Comparison of ENCODE assay signal across 18 cellular contexts in genomic region chr3:70298385-70298784, GRCh38. TPM values are rescaled to one million over a fixed set of nuclear protein-coding genes. Genes with fewer than 3 reads are reported as not detected.
DNase-seq lines count a peak whose midpoint lies in the region; ATAC-seq and TF ChIP-seq lines count a peak whose summit lies in the region.
"Had no signal": no experiment of that assay in that cellular context is flagged by ENCODE, and none has a peak within 500 bp of the region (broad histone marks: within the 10 kb centered on the region; RNA-seq: fewer than 3 reads in every experiment).

No MANE protein-coding gene starts in this region.

- no peaks in the 10 kb centered on the region for H3F3A ChIP-seq in PC-3 (ENCODE audit: low read length, unreplicated experiment)
- H3F3A ChIP-seq in MM.1S (ENCODE audit: insufficient read depth, low read length) = no peaks in the 10 kb centered on the region

- CTCF ChIA-PET in PC-3 (lab: Charles Lee) = no interaction called here

- H3K9me3 ChIP-seq in PC-3 (ENCODE audit: low read length) (no peaks in the 10 kb centered on the region), fibroblast of lung (ENCODE audit: control insufficient read depth, insufficient read depth, low read depth, low read length) (no peaks in the 10 kb centered on the region), MM.1S (replicated peaks; ENCODE audit: insufficient read depth, low read length) (no peaks in the 10 kb centered on the region)

- 0 out of 2 replicates have a peak overlapping the region, but pooled peaks have one; percentile 22 for H3K4me2 ChIP-seq in PC-3 (ENCODE audit: low read length)
- no peak overlapping the region for H3K4me2 ChIP-seq in fibroblast of lung (ENCODE audit: extremely low read depth, insufficient read depth, low read length)
- H3K4me2 ChIP-seq in MM.1S (ENCODE audit: low read depth, low read length) = no peak overlapping the region

- H2AFZ ChIP-seq in PC-3 (ENCODE audit: low read length) (no peak overlapping the region), fibroblast of lung (ENCODE audit: low read length) (no peak overlapping the region), MM.1S (ENCODE audit: low read length) (no peak overlapping the region)

- H3K36me3 ChIP-seq in PC-3 (ENCODE audit: low read depth, low read length) (no peaks in the 10 kb centered on the region), fibroblast of lung (ENCODE audit: control insufficient read depth, insufficient read depth, low read length) (no peaks in the 10 kb centered on the region), MM.1S (replicated peaks; ENCODE audit: insufficient read depth, low read length) (no peaks in the 10 kb centered on the region)

- H3K4me1 ChIP-seq in PC-3 (ENCODE audit: insufficient read depth, low read length) (peaks cover 12% of the 10 kb centered on the region), fibroblast of lung (ENCODE audit: control insufficient read depth, extremely low read depth, insufficient read depth, low read length) (no peaks in the 10 kb centered on the region), MM.1S (ENCODE audit: low read length) (no peaks in the 10 kb centered on the region)

- BruUV-seq in PC-3 (replicated peaks; lab: Mats Ljungman, UMichigan) = no TSS peak

- no peaks in the 10 kb centered on the region for H3K9me2 ChIP-seq in PC-3 (replicated peaks; ENCODE audit: low read length)
- no peaks in the 10 kb centered on the region for H3K9me2 ChIP-seq in MM.1S (replicated peaks; ENCODE audit: insufficient read depth, low read length)

- POLR2A ChIA-PET in PC-3 (lab: Charles Lee; ENCODE audit: unreplicated experiment) = no interaction called here

- DNase-seq in AG08396 (ENCODE audit: low spot score) (peak; percentile 8), PC-3 (peak; percentile 24), fibroblast of lung (ENCODE audit: low read depth in 2 of 2) (peak; percentile 1 to 4), omental fat pad (ENCODE audit: low spot score) (no peak), MM.1S (no peak), NCI-H1930 (lab: John Stamatoyannopoulos, UW) (no peak)
- DNase-seq: COR-L47, HCEC 1CT, NCI-H1436, NCI-H2081, NCI-H748 treated with DMSO at 0.1 percent for 48 hours had no signal

- TF ChIP-seq CTCF in PC-3 (conservative IDR thresholded peaks at IDR 0.05; ENCODE audit: low read depth, low read length) (no peak), fibroblast of lung (conservative IDR thresholded peaks at IDR 0.05 in 1 of 2, IDR thresholded peaks at IDR 0.05 in 1 of 2; ENCODE audit: low read depth in 1 of 2, low read length in 2 of 2) (no peak), omental fat pad (IDR thresholded peaks at IDR 0.05) (no peak), MM.1S (IDR thresholded peaks at IDR 0.05; ENCODE audit: low read length) (no peak)

- peak overlapping the region; percentile 18; the same call in 1 of the 2 replicates for H3K27ac ChIP-seq in PC-3 (ENCODE audit: low read length)
- H3K27ac ChIP-seq in fibroblast of lung (ENCODE audit: insufficient read depth, low read length) = no peak overlapping the region
- no peak overlapping the region for H3K27ac ChIP-seq in MM.1S (ENCODE audit: low read length)
- H3K27ac ChIP-seq: RWPE1 had no signal

- H3K79me2 ChIP-seq in PC-3 (ENCODE audit: low read length) (no peaks in the 10 kb centered on the region), fibroblast of lung (ENCODE audit: control insufficient read depth, insufficient read depth, low read length) (no peaks in the 10 kb centered on the region), MM.1S (ENCODE audit: low read length) (no peaks in the 10 kb centered on the region)

- ATAC-seq in PC-3 (peak; percentile 45), omental fat pad (ENCODE audit: low FRiP score) (peak; percentile 59), GM19463 (IDR thresholded peaks at IDR 0.05; ENCODE audit: unreplicated experiment) (no peak), HG03565 (IDR thresholded peaks at IDR 0.05; ENCODE audit: unreplicated experiment) (no peak)

- H3K4me3 ChIP-seq in PC-3 (ENCODE audit: low read length) (no peak overlapping the region), fibroblast of lung (replicated peaks in 1 of 4; ENCODE audit: control extremely low read depth in 1 of 4, insufficient read depth in 1 of 4, low read depth in 3 of 4, low read length in 4 of 4) (no peak overlapping the region), MM.1S (ENCODE audit: low read length) (no peak overlapping the region)

- no peak overlapping the region for H3K9ac ChIP-seq in PC-3 (ENCODE audit: low read length)
- no peak overlapping the region for H3K9ac ChIP-seq in fibroblast of lung (ENCODE audit: insufficient read depth, low read length)
- no peak overlapping the region for H3K9ac ChIP-seq in MM.1S (ENCODE audit: low read length)

- intact Hi-C loops in PC-3 (cut with micrococcal nuclease) = no loop called here

- H4K20me1 ChIP-seq in PC-3 (ENCODE audit: low read length) (no peaks in the 10 kb centered on the region), fibroblast of lung (ENCODE audit: control insufficient read depth, extremely low read depth, insufficient read depth, low read length) (no peaks in the 10 kb centered on the region), MM.1S (ENCODE audit: insufficient read depth, low read length) (no peaks in the 10 kb centered on the region)

- no peaks in the 10 kb centered on the region for H3K27me3 ChIP-seq in PC-3 (ENCODE audit: low read length)
- no peaks in the 10 kb centered on the region for H3K27me3 ChIP-seq in fibroblast of lung (ENCODE audit: control insufficient read depth, insufficient read depth, low read length)
- H3K27me3 ChIP-seq in MM.1S (replicated peaks; ENCODE audit: insufficient read depth, low read length) = no peaks in the 10 kb centered on the region

RNA-seq across cellular contexts. Expression of gene MDFIC2, which starts 14.1 kb away (rescaled TPM):
- not detected in 2 replicates for total RNA-seq in PC-3 (2014; rRNA removed)
- total RNA-seq in fibroblast of lung = not detected in 2 replicates
- not detected in 2 replicates for polyA plus RNA-seq in fibroblast of lung
- polyA plus RNA-seq in fibroblast of lung (2012) = not detected in 2 replicates
- not detected in 2 replicates for polyA minus RNA-seq in fibroblast of lung (ENCODE audit: low replicate concordance)
- total RNA-seq in omental fat pad = not detected
- total RNA-seq: A673, Daoy, NCI-H460 had no signal
- polyA plus RNA-seq: CD14-positive monocyte had no signal

Comparison
In these comparisons a context has a peak if more than half of its experiments do, and no peak if none do; other contexts are left out.
1. DNase-seq: peak in AG08396 (single experiment), PC-3 (single experiment) and fibroblast of lung (2 of 2); none in omental fat pad (single experiment), MM.1S (single experiment) and NCI-H1930 (0 of 2).
2. ATAC-seq: peak in PC-3 (single experiment) and omental fat pad (single experiment); none in GM19463 (single experiment) and HG03565 (single experiment).